7 cellular contexts compared by ENCODE assay signal in genomic region chr6:3751019-3751729, GRCh38. TPM values are rescaled to one million over a fixed set of nuclear protein-coding genes. Genes with fewer than 3 reads are reported as not detected.
DNase-seq lines count a peak whose midpoint lies in the region; ATAC-seq and TF ChIP-seq lines count a peak whose summit lies in the region.

PXDC1 (minus strand) TSS chr6:3751713; CDS start chr6:3751531, 182 bp downstream.

- H3K9me3 Mint-ChIP-seq in endothelial cell (ENCODE audit: unreplicated experiment) = no peaks in the 10 kb centered on the region

- peaks cover 49% of the 10 kb centered on the region for H3K4me1 Mint-ChIP-seq in endothelial cell (ENCODE audit: unreplicated experiment)

- peak; percentile 27 for DNase-seq in endothelial cell (ENCODE audit: low spot score)
- DNase-seq in myocyte (ENCODE audit: low read depth) = no peak
- DNase-seq in ureter (ENCODE audit: low spot score) = no peak
- no peak for DNase-seq in OCI-M1 (lab: John Stamatoyannopoulos, UW)

- H3K36me3 Mint-ChIP-seq in endothelial cell (ENCODE audit: low read depth, unreplicated experiment) = peaks cover 8% of the 10 kb centered on the region

- H3K27ac Mint-ChIP-seq in endothelial cell (ENCODE audit: unreplicated experiment) = no peak within 1 kb of the TSS

- ATAC-seq in GM18868 (IDR thresholded peaks at IDR 0.05; ENCODE audit: unreplicated experiment) = peak; percentile 16
- peak; percentile 4 for ATAC-seq in HG02870 (IDR thresholded peaks at IDR 0.05; ENCODE audit: unreplicated experiment)

- peak within 1 kb of the TSS; percentile 44; the same call in 1 of the 2 replicates for H3K27ac ChIP-seq in VCaP

- peak within 1 kb of the TSS; percentile 77 for H3K4me3 Mint-ChIP-seq in endothelial cell (ENCODE audit: unreplicated experiment)

- no peak for TF ChIP-seq CTCF in VCaP (conservative IDR thresholded peaks at IDR 0.05)
- TF ChIP-seq CTCF in endothelial cell (IDR thresholded peaks at IDR 0.05; ENCODE audit: unreplicated experiment) = no peak

- peaks cover 11% of the 10 kb centered on the region for H3K27me3 Mint-ChIP-seq in endothelial cell (ENCODE audit: unreplicated experiment)

RNA-seq across cellular contexts. Expression of gene PXDC1, which starts in this region (rescaled TPM):
- total RNA-seq in endothelial cell (ENCODE audit: unreplicated experiment) (41.0 TPM), myocyte (42.2 and 69.7 TPM in 2 replicates), ureter (22.9 TPM)
- 112 TPM for polyA plus RNA-seq in myocyte (2012)
